Comparison of ENCODE assay signal across 8 cellular contexts in genomic region chr5:139458580-139459407, GRCh38. TPM values are rescaled to one million over a fixed set of nuclear protein-coding genes. Genes with fewer than 3 reads are reported as not detected.
DNase-seq lines count a peak whose midpoint lies in the region; ATAC-seq, FAIRE-seq and TF ChIP-seq lines count a peak whose summit lies in the region.

No MANE protein-coding gene starts in this region.

- H3K36me3 ChIP-seq in astrocyte (ENCODE audit: insufficient read depth, low read length) (no peaks in the 10 kb centered on the region), mucosa of rectum (ENCODE audit: control insufficient read depth in 2 of 2, insufficient read depth in 2 of 2, low read length in 2 of 2) (no peaks in the 10 kb centered on the region)

- peak overlapping the region; percentile 96 for H3K27ac ChIP-seq in astrocyte (ENCODE audit: low read depth, low read length)
- peak overlapping the region; percentile 49 to 53 for H3K27ac ChIP-seq in mucosa of rectum (ENCODE audit: low read depth in 2 of 2, low read length in 2 of 2)

- H3K27ac Mint-ChIP-seq in astrocyte (ENCODE audit: unreplicated experiment) (peak overlapping the region; percentile 63), type B pancreatic cell (peak overlapping the region; percentile 74)

- H3K4me1 Mint-ChIP-seq in astrocyte (ENCODE audit: low read depth, unreplicated experiment): peaks cover 31% of the 10 kb centered on the region
- H3K4me1 Mint-ChIP-seq in type B pancreatic cell (ENCODE audit: unreplicated experiment): peaks cover 10% of the 10 kb centered on the region

- peak overlapping the region; percentile 16 for H3K4me3 ChIP-seq in GM12865 (ENCODE audit: low read depth, low read length)
- H3K4me3 ChIP-seq in astrocyte (ENCODE audit: insufficient read depth, low read depth, low read length): peak overlapping the region; percentile 18
- peak overlapping the region in 1 of 2 donors; percentile 5 for H3K4me3 ChIP-seq in mucosa of rectum (ENCODE audit: low read length in 2 of 2)

- peaks cover 51% of the 10 kb centered on the region for H3K4me1 ChIP-seq in astrocyte (ENCODE audit: insufficient read depth, low read length)
- H3K4me1 ChIP-seq in mucosa of rectum (ENCODE audit: control insufficient read depth in 2 of 2, insufficient read depth in 2 of 2, low read length in 2 of 2): peaks cover 10 to 13% of the 10 kb centered on the region in 2 donors

- H3K9me3 ChIP-seq in astrocyte (ENCODE audit: insufficient read depth, low read depth, low read length) (no peaks in the 10 kb centered on the region), mucosa of rectum (ENCODE audit: control insufficient read depth in 2 of 2, low read length in 2 of 2) (no peaks in the 10 kb centered on the region)

- TF ChIP-seq POLR2A in GM18505 (IDR thresholded peaks at IDR 0.05; ENCODE audit: borderline replicate concordance, extremely low read depth, insufficient read depth, insufficient read length): no peak

- H3K27me3 Mint-ChIP-seq in astrocyte (ENCODE audit: low read depth, unreplicated experiment) (peaks cover 9% of the 10 kb centered on the region), type B pancreatic cell (no peaks in the 10 kb centered on the region)

- no peaks in the 10 kb centered on the region for H3K79me2 ChIP-seq in astrocyte (ENCODE audit: insufficient read depth, low read length)

- no peak for TF ChIP-seq CTCF in GM12865 (IDR thresholded peaks at IDR 0.05; ENCODE audit: insufficient read depth, low read depth, low read length, missing control alignments)
- no peak for TF ChIP-seq CTCF in astrocyte (IDR thresholded peaks at IDR 0.05; ENCODE audit: insufficient read depth, low read depth, low read length)
- no peak for TF ChIP-seq CTCF in type B pancreatic cell (conservative IDR thresholded peaks at IDR 0.05)

- ATAC-seq in HG02798 (IDR thresholded peaks at IDR 0.05; ENCODE audit: poor library complexity, unreplicated experiment) (peak; percentile 68), GM18505 (IDR thresholded peaks at IDR 0.05; ENCODE audit: unreplicated experiment) (no peak)

- H4K20me1 ChIP-seq in astrocyte (ENCODE audit: insufficient read depth, low read length): no peaks in the 10 kb centered on the region

- peak overlapping the region; percentile 58 for H2AFZ ChIP-seq in astrocyte (ENCODE audit: low read depth, low read length)

- no peaks in the 10 kb centered on the region for H3K27me3 ChIP-seq in astrocyte (ENCODE audit: insufficient read depth, low read length)
- H3K27me3 ChIP-seq in mucosa of rectum (ENCODE audit: control insufficient read depth in 2 of 2, insufficient read depth in 2 of 2, low read length in 2 of 2): no peaks in the 10 kb centered on the region

- FAIRE-seq in astrocyte (lab: Jason Lieb, UNC): no peak

- DNase-seq in GM12865 (ENCODE audit: low read depth) (peak; percentile 91), T follicular helper cell (ENCODE audit: low read depth) (peak; percentile 76), astrocyte (ENCODE audit: low read depth) (peak; percentile 86), type B pancreatic cell (ENCODE audit: extremely low spot score, unreplicated experiment) (no peak), NCI-H2029 treated with DMSO at 0.1 percent for 48 hours (lab: John Stamatoyannopoulos, UW) (no peak)

- peak overlapping the region; percentile 62 for H3K4me2 ChIP-seq in astrocyte (ENCODE audit: low read length)

- H3K4me3 Mint-ChIP-seq in astrocyte (ENCODE audit: unreplicated experiment) (peak overlapping the region; percentile 11), type B pancreatic cell (no peak overlapping the region)

- no peaks in the 10 kb centered on the region for H3K9me3 Mint-ChIP-seq in astrocyte (ENCODE audit: unreplicated experiment)
- H3K9me3 Mint-ChIP-seq in type B pancreatic cell: no peaks in the 10 kb centered on the region

- peak overlapping the region; percentile 77 for H3K9ac ChIP-seq in astrocyte (ENCODE audit: low read length)
- H3K9ac ChIP-seq in mucosa of rectum (ENCODE audit: low read depth in 1 of 2, low read length in 2 of 2): peak overlapping the region in 1 of 2 donors; percentile 11

- H3K36me3 Mint-ChIP-seq in astrocyte (ENCODE audit: low read depth, unreplicated experiment) (no peaks in the 10 kb centered on the region), type B pancreatic cell (no peaks in the 10 kb centered on the region)

RNA-seq across cellular contexts. Expression of gene ECSCR, which starts 3.7 kb away (rescaled TPM):
- 0.96 and 1.00 TPM in 2 replicates for total RNA-seq in astrocyte
- total RNA-seq in type B pancreatic cell (ENCODE audit: low replicate concordance): not detected in 2 replicates

RNA-seq across cellular contexts. Expression of gene SMIM33, which starts 12.0 kb away (rescaled TPM):
- total RNA-seq in astrocyte (not detected in 2 replicates), type B pancreatic cell (ENCODE audit: low replicate concordance) (not detected in 2 replicates)

RNA-seq across cellular contexts. Expression of gene DNAJC18, which starts 19.5 kb away (rescaled TPM):
- total RNA-seq in astrocyte: 18.8 and 21.4 TPM in 2 replicates
- total RNA-seq in type B pancreatic cell (ENCODE audit: low replicate concordance): 9.4 and 25.8 TPM in 2 replicates

RNA-seq across cellular contexts. Expression of gene STING1, which starts 23.8 kb away (rescaled TPM):
- total RNA-seq in astrocyte (1.8 and 3.3 TPM in 2 replicates), type B pancreatic cell (ENCODE audit: low replicate concordance) (4.1 and 7.7 TPM in 2 replicates)

RNA-seq across cellular contexts. Expression of gene SPATA24, which starts 54.9 kb away (rescaled TPM):
- 4.5 and 5.2 TPM in 2 replicates for total RNA-seq in astrocyte
- 4.9 and 7.1 TPM in 2 replicates for total RNA-seq in type B pancreatic cell (ENCODE audit: low replicate concordance)

Comparison
In these comparisons a context has a peak if more than half of its experiments do, and no peak if none do; other contexts are left out.
1. DNase-seq: peak in GM12865 (single experiment), T follicular helper cell (single experiment) and astrocyte (single experiment); none in type B pancreatic cell (single experiment) and NCI-H2029 treated with DMSO at 0.1 percent for 48 hours (single experiment).